ENCODE assay signal across 1 cellular context in the genomic region with DNA sequence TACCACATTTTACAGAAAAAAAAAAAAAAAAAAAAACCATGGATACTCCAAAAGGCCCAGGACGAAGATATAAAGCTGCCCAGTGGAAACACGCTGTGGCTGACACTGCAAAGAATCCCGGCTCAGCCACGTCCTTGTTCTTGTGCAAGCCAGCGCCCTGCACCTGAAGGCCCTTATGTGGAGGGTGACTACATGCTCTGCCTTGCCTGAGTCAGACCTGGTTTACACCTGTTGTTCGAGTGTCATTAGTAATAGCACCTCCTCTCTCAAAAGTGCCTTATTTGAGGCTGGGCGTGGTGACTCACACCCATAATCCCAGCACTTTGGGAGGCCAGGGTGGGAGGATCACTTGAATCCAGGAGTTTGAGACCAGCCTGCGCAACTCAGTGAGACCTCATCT.
TF ChIP-seq lines count a peak whose summit lies in the region.

No MANE protein-coding gene starts in this region.

TF ChIP-seq in H1, 55 proteins besides CTCF, POLR2A, EP300 and RAD21:
- TF ChIP-seq CTBP2 (IDR thresholded peaks at IDR 0.05; ENCODE audit: borderline replicate concordance, insufficient read depth, insufficient read length, low read length) = no peak
- no peak for TF ChIP-seq RFX5 (IDR thresholded peaks at IDR 0.05; ENCODE audit: borderline replicate concordance, low read depth, low read length)
- no peak for TF ChIP-seq NRF1 (IDR thresholded peaks at IDR 0.05; ENCODE audit: low read depth, low read length)
- TF ChIP-seq TAF7 (optimal IDR thresholded peaks at IDR 0.05; ENCODE audit: borderline replicate concordance, low read depth, low read length) = no peak
- TF ChIP-seq TCF12 (IDR thresholded peaks at IDR 0.05; ENCODE audit: low read depth, low read length) = no peak
- TF ChIP-seq NANOG (IDR thresholded peaks at IDR 0.05; ENCODE audit: insufficient read depth, low read depth, low read length, poor library complexity, severe bottlenecking) = no peak
- TF ChIP-seq, protein P1, sequence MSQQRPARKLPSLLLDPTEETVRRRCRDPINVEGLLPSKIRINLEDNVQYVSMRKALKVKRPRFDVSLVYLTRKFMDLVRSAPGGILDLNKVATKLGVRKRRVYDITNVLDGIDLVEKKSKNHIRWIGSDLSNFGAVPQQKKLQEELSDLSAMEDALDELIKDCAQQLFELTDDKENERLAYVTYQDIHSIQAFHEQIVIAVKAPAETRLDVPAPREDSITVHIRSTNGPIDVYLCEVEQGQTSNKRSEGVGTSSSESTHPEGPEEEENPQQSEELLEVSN (IDR thresholded peaks at IDR 0.05) = no peak
- no peak for TF ChIP-seq EGR1 (IDR thresholded peaks at IDR 0.05; ENCODE audit: borderline replicate concordance, low read depth, low read length)
- TF ChIP-seq CBX5 (IDR thresholded peaks at IDR 0.05; ENCODE audit: low read depth, low read length) = no peak
